Comparison of ENCODE assay signal across 14 cellular contexts in the genomic region with DNA sequence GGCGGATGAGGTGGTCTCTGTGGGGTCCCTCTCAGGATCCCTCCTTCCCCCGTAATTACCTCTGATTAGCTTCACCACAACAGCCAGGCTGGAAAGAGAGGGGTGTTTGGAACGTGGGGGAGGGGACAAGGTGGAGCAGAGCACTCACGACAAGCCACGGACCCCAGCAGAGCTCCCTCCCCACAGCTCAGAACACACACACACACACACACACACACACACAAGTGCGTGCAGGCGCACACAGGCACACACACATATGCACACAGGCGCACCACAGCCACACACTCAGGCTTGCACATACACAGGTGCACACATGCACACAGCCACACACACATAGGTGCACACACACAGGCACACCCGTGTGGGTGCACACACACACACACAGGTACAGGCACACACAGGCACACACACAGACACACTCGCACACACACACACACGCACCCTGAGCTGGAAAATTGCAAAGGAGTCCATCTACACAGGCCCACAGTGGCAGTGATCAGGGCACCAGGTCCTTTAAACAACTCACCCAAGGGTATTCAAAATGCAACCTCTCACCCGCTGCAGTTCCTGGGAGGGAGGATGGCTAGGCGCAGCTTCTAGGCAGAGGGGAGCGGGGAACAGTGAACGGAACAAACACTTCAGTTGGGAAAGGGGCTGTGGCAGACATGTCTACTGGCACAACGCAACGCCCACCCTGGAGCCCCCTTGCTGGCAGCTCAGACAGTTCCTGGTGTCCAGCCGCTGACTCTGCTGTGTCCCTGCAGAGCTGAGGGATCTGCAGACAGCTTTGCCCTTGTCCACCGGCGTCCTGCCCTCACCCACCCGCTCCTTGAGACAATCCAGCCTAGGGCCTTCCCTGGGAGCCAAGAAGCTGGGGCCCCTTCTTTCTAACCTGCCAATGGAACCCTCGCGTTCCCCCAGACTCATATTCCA. TPM values are rescaled to one million over a fixed set of nuclear protein-coding genes. Genes with fewer than 3 reads are reported as not detected.
"Had no signal": no experiment of that assay in that cellular context is flagged by ENCODE, and none has a peak within 500 bp of the region (broad histone marks: within the 10 kb centered on the region; RNA-seq: fewer than 3 reads in every experiment).

No MANE protein-coding gene starts in this region.

- H3K9me3 Mint-ChIP-seq: activated T-helper 1 cell treated with anti-CD3 and anti-CD28 coated beads, Interleukin-12 subunit alpha, Interleukin-12 subunit beta, Interleukin-2, Interleukin-4 antibody, amounts not matched to agents 30 ng/mL and 10 ng/mL and 1 ng/mL, durations not matched to agents 14 hours and 24 hours and 36 hours had no signal

- H3K36me3 ChIP-seq: gastroesophageal sphincter, neutrophil, thyroid gland had no signal

- H3K27ac Mint-ChIP-seq: activated T-helper 1 cell treated with anti-CD3 and anti-CD28 coated beads, Interleukin-12 subunit alpha, Interleukin-12 subunit beta, Interleukin-2, Interleukin-4 antibody, amounts not matched to agents 30 ng/mL and 10 ng/mL and 1 ng/mL, durations not matched to agents 14 hours and 24 hours and 36 hours had no signal

- H3K4me3 ChIP-seq: gastroesophageal sphincter, thyroid gland had no signal

- ATAC-seq: gastroesophageal sphincter, right cardiac atrium had no signal

- H3K27me3 ChIP-seq: thyroid gland had no signal

- DNase-seq: activated CD4-positive, alpha-beta T cell treated with anti-CD3 and anti-CD28 coated beads for 48 hours; activated naive CD4-positive, alpha-beta T cell; effector memory CD4-positive, alpha-beta T cell; posterior cingulate gyrus; right cardiac atrium; small intestine; T-helper 1 cell; thyroid gland had no signal

- H3K9me3 ChIP-seq: gastroesophageal sphincter, neutrophil, thyroid gland had no signal

- FAIRE-seq: colon, small intestine had no signal

- H3K27ac ChIP-seq: epithelial cell of prostate, gastroesophageal sphincter, neutrophil, thyroid gland had no signal

RNA-seq across cellular contexts. Expression of a gene that starts 59.9 kb away (rescaled TPM):
- total RNA-seq: activated T-helper 1 cell treated with anti-CD3 and anti-CD28 coated beads, Interleukin-12 subunit alpha, Interleukin-12 subunit beta, Interleukin-2, Interleukin-4 antibody, amounts not matched to agents 30 ng/mL and 10 ng/mL and 1 ng/mL, durations not matched to agents 14 hours and 24 hours and 36 hours; liver had no signal
